Comparison of ENCODE assay signal across 35 cellular contexts in the genomic region with DNA sequence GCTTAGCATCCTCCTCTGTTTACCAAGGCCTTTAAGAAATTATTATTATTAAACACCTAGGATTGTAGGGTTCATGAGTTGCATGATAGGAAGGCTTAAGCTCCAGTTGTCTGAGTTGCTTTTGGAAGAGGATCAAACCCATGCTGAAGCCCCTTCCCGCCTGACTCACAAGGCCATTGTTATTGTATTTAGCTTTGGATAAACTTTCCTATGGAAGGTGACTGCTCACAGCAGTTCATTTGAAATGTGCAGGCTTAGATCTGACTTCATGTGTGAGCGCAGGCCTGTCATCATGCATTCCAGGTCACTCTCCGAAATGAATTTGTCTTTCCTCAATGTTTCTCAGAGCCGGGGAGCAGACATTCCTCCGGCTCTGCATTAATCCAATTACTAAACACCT.
"Had no signal": no experiment of that assay in that cellular context is flagged by ENCODE, and none has a peak within 500 bp of the region (broad histone marks: within the 10 kb centered on the region; RNA-seq: fewer than 3 reads in every experiment).

No MANE protein-coding gene starts in this region.

- DNase-seq: activated CD4-positive, alpha-beta memory T cell treated with anti-CD3 and anti-CD28 coated beads, Interleukin-2, amount 10 ng/mL, durations not matched to agents 7 days and 5 days; activated CD4-positive, alpha-beta T cell treated with anti-CD3 and anti-CD28 coated beads for 1 hour; activated CD4-positive, alpha-beta T cell treated with anti-CD3 and anti-CD28 coated beads for 48 hours; activated CD4-positive, CD25-positive, alpha-beta regulatory T cell; activated gamma-delta T cell; activated naive CD4-positive, alpha-beta T cell treated with Interleukin-2 at 50 U/mL for 16 hours; activated naive CD8-positive, alpha-beta T cell treated with anti-CD3 and anti-CD28 coated beads, Interleukin-2, amount 10 ng/mL, durations not matched to agents 7 days and 5 days; activated T-cell treated with anti-CD3 and anti-CD28 coated beads, Interleukin-2, amount 50 U/mL, for 1 hour; activated T-cell treated with anti-CD3 and anti-CD28 coated beads, Interleukin-2, amount 50 U/mL, for 72 hours; amygdala; body of pancreas; caudate nucleus; cerebellar nuclear complex; Karpas-422; KBM-7; NCI-H1048; NCI-H1436 treated with DMSO at 0.1 percent for 48 hours; NCI-H1694 treated with DMSO at 0.1 percent for 48 hours; NCI-H2029 treated with DMSO at 0.1 percent for 48 hours; NCI-H2107; NCI-H2171; NCI-H510A; NCI-H526; NCI-H748 treated with DMSO at 0.1 percent for 48 hours; NK-92 treated with Interleukin-12 subunit alpha and Interleukin-12 subunit beta, amount 100 ng/mL, for 24 hours; PC-3; Peyer's patch; RPMI8226; SIG-M5; T-cell; T-helper 2 cell; T1000; WERI-Rb-1 had no signal

- H3K36me3 ChIP-seq: Peyer's patch, WERI-Rb-1 had no signal

- H3K4me3 ChIP-seq: body of pancreas, Peyer's patch had no signal

- H3K4me1 ChIP-seq: Peyer's patch had no signal

- H3K27me3 ChIP-seq: body of pancreas, Peyer's patch had no signal

- H3K9me3 ChIP-seq: body of pancreas, Peyer's patch had no signal

- ATAC-seq: activated T-cell treated with anti-CD3 and anti-CD28 coated beads, Interleukin-2, amount 50 U/mL, for 72 hours; activated T-helper 17 cell treated with anti-CD3 and anti-CD28 coated beads, Interleukin-2, amount 50 U/mL, for 72 hours; body of pancreas; PC-3; SK-N-SH treated with all-trans-retinoic acid at 6 μM for 48 hours; T-cell had no signal

- H3K27ac ChIP-seq: body of pancreas, Peyer's patch, WERI-Rb-1 had no signal
